In genomic region chr14:95523818-95524448, GRCh38 we compare ENCODE assay signal across 8 cellular contexts. TPM values are rescaled to one million over a fixed set of nuclear protein-coding genes. Genes with fewer than 3 reads are reported as not detected.
A peak's percentile ranks its signal among the peaks of the same experiment; 100 is the strongest.
DNase-seq lines count a peak whose midpoint lies in the region; ATAC-seq and TF ChIP-seq lines count a peak whose summit lies in the region.

No MANE protein-coding gene starts in this region.

- ATAC-seq in IMR-90 (ENCODE audit: low read depth) (peak; percentile 44), GM19455 (IDR thresholded peaks at IDR 0.05; ENCODE audit: unreplicated experiment) (no peak), HG03354 (IDR thresholded peaks at IDR 0.05; ENCODE audit: poor library complexity, severe bottlenecking, unreplicated experiment) (no peak), GM18498 (IDR thresholded peaks at IDR 0.05; ENCODE audit: unreplicated experiment) (no peak)

- H3K9me3 ChIP-seq in IMR-90 (ENCODE audit: control insufficient read depth, insufficient read depth, low read length), result no peaks in the 10 kb centered on the region
- no peaks in the 10 kb centered on the region for H3K9me3 ChIP-seq in esophagus (ENCODE audit: control insufficient read depth in 2 of 2, insufficient read depth in 1 of 2, low read depth in 1 of 2, low read length in 1 of 2)
- H3K9me3 ChIP-seq in spleen, result no peaks in the 10 kb centered on the region

- peak overlapping the region; percentile 59 to 97 for H4K8ac ChIP-seq in IMR-90 (ENCODE audit: low read depth in 2 of 2, low read length in 2 of 2)

- peak overlapping the region; percentile 94 for H3K14ac ChIP-seq in IMR-90 (replicated peaks; ENCODE audit: low read depth, low read length)

- H3K27me3 ChIP-seq in IMR-90 (ENCODE audit: control insufficient read depth, insufficient read depth, low read length) (no peaks in the 10 kb centered on the region), esophagus (ENCODE audit: control insufficient read depth in 1 of 2, insufficient read depth in 2 of 2, low read length in 2 of 2) (no peaks in the 10 kb centered on the region), spleen (replicated peaks in 1 of 7) (no peaks in the 10 kb centered on the region)

- POLR2A ChIA-PET in IMR-90 (lab: Charles Lee; ENCODE audit: unreplicated experiment), result no interaction called here

- peaks cover 34% of the 10 kb centered on the region for H3K9me1 ChIP-seq in IMR-90 (ENCODE audit: insufficient read depth, low read length)

- H2BK20ac ChIP-seq in IMR-90 (ENCODE audit: low read depth, low read length), result peak overlapping the region; percentile 95

- TF ChIP-seq POLR2A in IMR-90 (IDR thresholded peaks at IDR 0.05; ENCODE audit: low read depth, low read length), result no peak
- TF ChIP-seq POLR2A in spleen (IDR thresholded peaks at IDR 0.05), result no peak

- peak overlapping the region; percentile 98 for H2BK120ac ChIP-seq in IMR-90 (ENCODE audit: low read depth, low read length)

- CTCF ChIA-PET in IMR-90 (lab: Yijun Ruan, JAX), result interaction anchor here (0.7 to 1.3 kb wide), 4 partner anchors 7 to 805 kb away, joined by 3 to 11 read pairs (median 4); partner anchors contain the start of gene SYNE3

- H4K5ac ChIP-seq in IMR-90 (ENCODE audit: low read depth, low read length), result peak overlapping the region; percentile 88

- H3K23ac ChIP-seq in IMR-90 (ENCODE audit: low read depth, low read length), result peak overlapping the region; percentile 88

- dilution Hi-C loops in IMR-90 (cut with HindIII; ENCODE audit: low sequenced_read_pairs, unreplicated experiment), result no loop called here

- H3K4me1 ChIP-seq in IMR-90 (ENCODE audit: control insufficient read depth, insufficient read depth, low read length) (peaks cover 47% of the 10 kb centered on the region), esophagus (ENCODE audit: control insufficient read depth in 2 of 2, insufficient read depth in 2 of 2, low read length in 1 of 2) (peaks cover 0 to 7% of the 10 kb centered on the region in 2 donors), spleen (peaks cover 29 to 89% (median 67%) of the 10 kb centered on the region in 6 donors)

- WGBS in IMR-90 (ENCODE audit: extremely low coverage in 2 of 2, insufficient read length in 1 of 2), 2 experiments, result 46% methylated on average over 2 of the region's 11 CpGs; no CpG with 5 or more reads in 1 of the 2 experiments
- 20 to 39% methylated on average over 11 of the region's 11 CpGs for WGBS in esophagus, 2 donors
- 33 to 45% (median 37%) methylated on average over 11 of the region's 11 CpGs for whole genome bisulfite sequencing in spleen, 5 donors

- intact Hi-C loops in IMR-90 (cut with micrococcal nuclease) (no loop called here), spleen (cut with DNase I; ENCODE audit: low total_unique reads) (no loop called here)

- H3K9ac ChIP-seq in IMR-90 (ENCODE audit: low read depth, low read length), result peak overlapping the region; percentile 59

- peak overlapping the region; percentile 71; the same call in 2 of the 3 replicates for H2BK15ac ChIP-seq in IMR-90 (ENCODE audit: low read depth, low read length)

- H3K4ac ChIP-seq in IMR-90 (ENCODE audit: low read depth, low read length), result peak overlapping the region; percentile 97

- H3K56ac ChIP-seq in IMR-90 (ENCODE audit: extremely low read depth, insufficient read depth, low read length), result peak overlapping the region; percentile 86; the same call in 1 of the 2 replicates

- H2BK5ac ChIP-seq in IMR-90 (ENCODE audit: low read depth, low read length, poor library complexity, severe bottlenecking), result peak overlapping the region; percentile 94

- H2AK5ac ChIP-seq in IMR-90 (ENCODE audit: low read depth, low read length), result peak overlapping the region; percentile 92; the same call in 1 of the 2 replicates

- peak overlapping the region; percentile 67 for H3K4me2 ChIP-seq in IMR-90 (ENCODE audit: low read depth, low read length)

- peak overlapping the region; percentile 69 for H2AFZ ChIP-seq in IMR-90 (replicated peaks; ENCODE audit: low read length, poor library complexity)

- no peaks in the 10 kb centered on the region for H4K20me1 ChIP-seq in IMR-90 (ENCODE audit: insufficient read depth, low read length)

- H3K18ac ChIP-seq in IMR-90 (ENCODE audit: low read depth, low read length), result peak overlapping the region; percentile 80

- H3K27ac ChIP-seq in IMR-90 (ENCODE audit: insufficient read depth, low read length), result peak overlapping the region; percentile 89
- H3K27ac ChIP-seq in esophagus (ENCODE audit: low read depth in 2 of 2, low read length in 1 of 2), result peak overlapping the region; percentile 36 to 51
- peak overlapping the region; percentile 12 to 97 (median 58) for H3K27ac ChIP-seq in spleen

- no peak overlapping the region for H3K4me3 ChIP-seq in IMR-90 (ENCODE audit: insufficient read depth, low read depth, low read length)
- no peak overlapping the region for H3K4me3 ChIP-seq in esophagus (ENCODE audit: low read depth in 1 of 2, low read length in 2 of 2)
- H3K4me3 ChIP-seq in spleen, result peak overlapping the region in 1 of 8 donors; percentile 27

- H3K79me1 ChIP-seq in IMR-90 (ENCODE audit: low read depth in 1 of 2, low read length in 2 of 2), result peaks cover 9 to 54% of the 10 kb centered on the region in 2 experiments; a peak in 3 of 4 replicates

- no peaks in the 10 kb centered on the region for H3K36me3 ChIP-seq in IMR-90 (ENCODE audit: control insufficient read depth, insufficient read depth, low read length)
- no peaks in the 10 kb centered on the region for H3K36me3 ChIP-seq in esophagus (ENCODE audit: control insufficient read depth in 2 of 2, insufficient read depth in 2 of 2, low read length in 1 of 2)
- peaks cover 0 to under 1% (median 0%) of the 10 kb centered on the region in 6 donors for H3K36me3 ChIP-seq in spleen

- DNase-seq in IMR-90 (peak; percentile 89), UCSD-AML1 (lab: John Stamatoyannopoulos, UW; ENCODE audit: unreplicated experiment) (peak; percentile 34), spleen (no peak), globus pallidus (ENCODE audit: low spot score) (no peak)

- H4K91ac ChIP-seq in IMR-90 (ENCODE audit: insufficient read depth, low read depth, low read length), result peak overlapping the region; percentile 96

- H2AK9ac ChIP-seq in IMR-90 (replicated peaks; ENCODE audit: low read depth, low read length, poor library complexity), result peak overlapping the region; percentile 86

- TF ChIP-seq CTCF in IMR-90 (conservative IDR thresholded peaks at IDR 0.05; ENCODE audit: low read depth, low read length) (no peak), spleen (IDR thresholded peaks at IDR 0.05 in 8 of 11, conservative IDR thresholded peaks at IDR 0.05 in 3 of 11) (no peak)

- no TSS peak for BruUV-seq in IMR-90 (replicated peaks; lab: Mats Ljungman, UMichigan)

- in situ Hi-C loops in IMR-90 (cut with MboI; ENCODE audit: low sequenced_read_pairs), result loop anchor here (25.0 kb wide), 1 partner anchor 387 kb away; no protein-coding TSS in a partner anchor

- TF ChIP-seq RAD21 in IMR-90 (IDR thresholded peaks at IDR 0.05; ENCODE audit: low read length), result no peak

TF ChIP-seq in IMR-90, 13 proteins besides CTCF, POLR2A, EP300 and RAD21:
- TF ChIP-seq CHD1 (IDR thresholded peaks at IDR 0.05; ENCODE audit: low read depth, low read length) (no peak), BHLHE40 (IDR thresholded peaks at IDR 0.05; ENCODE audit: low read depth, low read length) (no peak), MXI1 (IDR thresholded peaks at IDR 0.05; ENCODE audit: borderline replicate concordance, low read depth, low read length) (no peak), FOS (IDR thresholded peaks at IDR 0.05; ENCODE audit: low read depth, low read length) (no peak), RFX5 (IDR thresholded peaks at IDR 0.05; ENCODE audit: low read depth, low read length) (no peak), CEBPB (IDR thresholded peaks at IDR 0.05; ENCODE audit: low read depth, low read length) (peak; percentile 92), MAZ (IDR thresholded peaks at IDR 0.05; ENCODE audit: borderline replicate concordance, low read depth, low read length) (no peak)
- TF ChIP-seq, protein P1, sequence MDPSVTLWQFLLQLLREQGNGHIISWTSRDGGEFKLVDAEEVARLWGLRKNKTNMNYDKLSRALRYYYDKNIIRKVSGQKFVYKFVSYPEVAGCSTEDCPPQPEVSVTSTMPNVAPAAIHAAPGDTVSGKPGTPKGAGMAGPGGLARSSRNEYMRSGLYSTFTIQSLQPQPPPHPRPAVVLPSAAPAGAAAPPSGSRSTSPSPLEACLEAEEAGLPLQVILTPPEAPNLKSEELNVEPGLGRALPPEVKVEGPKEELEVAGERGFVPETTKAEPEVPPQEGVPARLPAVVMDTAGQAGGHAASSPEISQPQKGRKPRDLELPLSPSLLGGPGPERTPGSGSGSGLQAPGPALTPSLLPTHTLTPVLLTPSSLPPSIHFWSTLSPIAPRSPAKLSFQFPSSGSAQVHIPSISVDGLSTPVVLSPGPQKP (IDR thresholded peaks at IDR 0.05; ENCODE audit: borderline replicate concordance, low read depth, low read length), result no peak

RNA-seq across cellular contexts. Expression of gene SYNE3, which starts 7.5 kb away (rescaled TPM):
- total RNA-seq in IMR-90 (2012; rRNA removed), result 5.0 TPM in 2 replicates
- polyA plus RNA-seq in IMR-90 (2012; rRNA removed), result 2.9 and 3.1 TPM in 2 replicates
- 1.9 and 2.6 TPM in 2 replicates for polyA plus RNA-seq in IMR-90 (2012; cell fraction: cytosol; rRNA removed)
- polyA plus RNA-seq in IMR-90 (2012; cell fraction: nucleus; rRNA removed; ENCODE audit: low replicate concordance), result 6.1 and 7.9 TPM in 2 replicates
- polyA plus RNA-seq in esophagus, result under 1 TPM; 0.48 to 0.73 TPM
- total RNA-seq in spleen, result 10 to 100 TPM; 26.8 to 34.5 (median 28.9) TPM
- 1 to 10 TPM; 1.4 to 5.2 (median 1.8) TPM for polyA plus RNA-seq in spleen

RNA-seq across cellular contexts. Expression of gene GLRX5, which starts 10.9 kb away (rescaled TPM):
- total RNA-seq in IMR-90 (2012; rRNA removed) (32.4 and 59.2 TPM in 2 replicates), spleen (10 to 100 TPM; 18.2 to 48.4 (median 24.6) TPM)
- polyA plus RNA-seq in IMR-90 (2012; rRNA removed) (31.7 and 40.4 TPM in 2 replicates), esophagus (10 to 100 TPM; 24.2 to 28.3 TPM), spleen (10 to 100 TPM; 24.4 to 37.3 (median 34.0) TPM)
- polyA plus RNA-seq in IMR-90 (2012; cell fraction: cytosol; rRNA removed), result 13.3 and 15.9 TPM in 2 replicates
- polyA plus RNA-seq in IMR-90 (2012; cell fraction: nucleus; rRNA removed; ENCODE audit: low replicate concordance), result 5.0 and 14.4 TPM in 2 replicates

Comparison
In these comparisons a context has a peak if more than half of its experiments do, and no peak if none do; other contexts are left out.
1. DNase-seq: peak in IMR-90 (single experiment) and UCSD-AML1 (single experiment); none in spleen (single experiment) and globus pallidus (single experiment).
2. Peak in every context shown above with its lines, with median percentiles within 50 percentile points of each other: H3K27ac ChIP-seq.